In the genomic region with DNA sequence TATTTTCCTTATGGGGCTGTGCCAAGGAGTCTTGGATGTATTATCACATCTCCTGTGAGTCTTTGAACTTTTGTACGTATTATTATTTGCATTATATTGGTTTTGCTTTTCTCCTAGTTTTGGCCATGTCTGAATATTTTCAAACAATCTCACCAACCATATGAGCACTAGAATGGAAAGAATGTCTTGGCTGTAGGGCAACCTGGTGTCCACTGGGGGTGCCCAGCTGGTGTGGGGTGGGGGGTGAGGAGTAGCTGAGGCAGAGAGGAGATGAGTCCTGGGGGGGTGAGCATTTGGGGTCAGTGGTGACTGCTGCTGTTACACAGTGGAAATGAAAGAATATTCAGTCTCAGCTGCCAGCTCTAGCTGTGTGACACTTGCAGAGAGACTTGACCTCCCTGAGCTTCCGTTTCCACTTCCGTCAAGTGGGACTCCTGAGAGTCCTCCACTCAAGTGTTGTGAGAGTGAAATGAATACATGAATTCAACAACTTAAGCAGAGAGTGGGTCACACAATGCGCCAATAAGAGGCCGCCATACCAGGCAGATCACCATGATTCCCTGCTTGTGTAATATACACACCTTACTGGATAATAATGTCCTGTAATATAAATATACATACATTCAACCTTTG, we compare ENCODE assay signal across 20 cellular contexts. TPM values are rescaled to one million over a fixed set of nuclear protein-coding genes. Genes with fewer than 3 reads are reported as not detected.
DNase-seq lines count a peak whose midpoint lies in the region; ATAC-seq and TF ChIP-seq lines count a peak whose summit lies in the region.
"Had no signal": no experiment of that assay in that cellular context is flagged by ENCODE, and none has a peak within 500 bp of the region (broad histone marks: within the 10 kb centered on the region; RNA-seq: fewer than 3 reads in every experiment).

No MANE protein-coding gene starts in this region.

- POLR2A ChIA-PET in activated CD8-positive, alpha-beta T cell treated with anti-CD3 and anti-CD28 coated beads, Interleukin-2, amount 10 ng/mL, durations not matched to agents 7 days and 5 days (lab: Charles Lee): no interaction called here
- POLR2A ChIA-PET in activated CD8-positive, alpha-beta T cell treated with anti-CD3 and anti-CD28 coated beads for 36 hours (lab: Charles Lee): no interaction called here
- POLR2A ChIA-PET in CD4-positive, alpha-beta T cell (lab: Charles Lee): no interaction called here
- POLR2A ChIA-PET in naive thymus-derived CD8-positive, alpha-beta T cell (lab: Charles Lee): interaction anchor here (0.5 kb wide), 1 partner anchor 266 kb away, joined by 3 read pairs; no protein-coding TSS in a partner anchor

- no peak overlapping the region for H3K27ac Mint-ChIP-seq in activated CD8-positive, alpha-beta T cell treated with anti-CD3 and anti-CD28 coated beads, Interleukin-2, amount 10 ng/mL, durations not matched to agents 7 days and 5 days
- no peak overlapping the region for H3K27ac Mint-ChIP-seq in activated CD8-positive, alpha-beta T cell treated with anti-CD3 and anti-CD28 coated beads for 36 hours
- H3K27ac Mint-ChIP-seq in CD4-positive, alpha-beta T cell: no peak overlapping the region
- H3K27ac Mint-ChIP-seq in naive thymus-derived CD8-positive, alpha-beta T cell: no peak overlapping the region

- peaks cover 38% of the 10 kb centered on the region for H3K27me3 Mint-ChIP-seq in activated CD8-positive, alpha-beta T cell treated with anti-CD3 and anti-CD28 coated beads, Interleukin-2, amount 10 ng/mL, durations not matched to agents 7 days and 5 days (ENCODE audit: low read depth)
- peaks cover 19% of the 10 kb centered on the region for H3K27me3 Mint-ChIP-seq in activated CD8-positive, alpha-beta T cell treated with anti-CD3 and anti-CD28 coated beads for 36 hours
- H3K27me3 Mint-ChIP-seq in CD4-positive, alpha-beta T cell: peaks cover 69% of the 10 kb centered on the region
- peaks cover 45 to 89% (median 53%) of the 10 kb centered on the region in 5 donors for H3K27me3 Mint-ChIP-seq in naive thymus-derived CD8-positive, alpha-beta T cell

- no peak for TF ChIP-seq CTCF in activated CD8-positive, alpha-beta T cell treated with anti-CD3 and anti-CD28 coated beads for 36 hours (IDR thresholded peaks at IDR 0.05)
- peak; percentile 5 for TF ChIP-seq CTCF in choroid plexus epithelial cell (conservative IDR thresholded peaks at IDR 0.05; ENCODE audit: low read depth, low read length)
- no peak for TF ChIP-seq CTCF in upper lobe of right lung (IDR thresholded peaks at IDR 0.05)
- TF ChIP-seq CTCF in CD4-positive, alpha-beta T cell (IDR thresholded peaks at IDR 0.05): no peak

- H3K9me3 Mint-ChIP-seq in activated CD8-positive, alpha-beta T cell treated with anti-CD3 and anti-CD28 coated beads, Interleukin-2, amount 10 ng/mL, durations not matched to agents 7 days and 5 days (ENCODE audit: insufficient read depth): no peaks in the 10 kb centered on the region
- no peaks in the 10 kb centered on the region for H3K9me3 Mint-ChIP-seq in activated CD8-positive, alpha-beta T cell treated with anti-CD3 and anti-CD28 coated beads for 36 hours
- no peaks in the 10 kb centered on the region for H3K9me3 Mint-ChIP-seq in CD4-positive, alpha-beta T cell
- H3K9me3 Mint-ChIP-seq in naive thymus-derived CD8-positive, alpha-beta T cell: peaks cover 0 to 6% (median 0%) of the 10 kb centered on the region in 9 donors

- H3K36me3 Mint-ChIP-seq in activated CD8-positive, alpha-beta T cell treated with anti-CD3 and anti-CD28 coated beads, Interleukin-2, amount 10 ng/mL, durations not matched to agents 7 days and 5 days (ENCODE audit: low read depth): no peaks in the 10 kb centered on the region
- H3K36me3 Mint-ChIP-seq in activated CD8-positive, alpha-beta T cell treated with anti-CD3 and anti-CD28 coated beads for 36 hours (ENCODE audit: low read depth): no peaks in the 10 kb centered on the region
- no peaks in the 10 kb centered on the region for H3K36me3 Mint-ChIP-seq in CD4-positive, alpha-beta T cell (ENCODE audit: low read depth)
- H3K36me3 Mint-ChIP-seq in naive thymus-derived CD8-positive, alpha-beta T cell: peaks cover 2 to 7% (median 3%) of the 10 kb centered on the region in 3 donors

- H3K27me3 ChIP-seq in upper lobe of right lung: peaks cover 22% of the 10 kb centered on the region
- H3K27me3 ChIP-seq in CD4-positive, alpha-beta T cell (ENCODE audit: control insufficient read depth, insufficient read depth, low read length): peaks cover 11% of the 10 kb centered on the region
- H3K27me3 ChIP-seq: Peyer's patch had no signal

- no peak for DNase-seq in activated CD8-positive, alpha-beta T cell treated with anti-CD3 and anti-CD28 coated beads, Interleukin-2, amount 10 ng/mL, durations not matched to agents 7 days and 5 days
- DNase-seq in activated CD8-positive, alpha-beta T cell treated with anti-CD3 and anti-CD28 coated beads for 36 hours: no peak
- DNase-seq in NCI-H2029 (lab: John Stamatoyannopoulos, UW) (peak; percentile 78), choroid plexus epithelial cell (ENCODE audit: low read depth) (no peak), upper lobe of right lung (peak; percentile 66), NCI-H510A treated with DMSO at 0.1 percent for 48 hours (lab: John Stamatoyannopoulos, UW) (no peak)
- DNase-seq in CD4-positive, alpha-beta T cell: no peak
- no peak for DNase-seq in naive thymus-derived CD8-positive, alpha-beta T cell
- DNase-seq: COR-L47, DND-41, GDM1, MM.1S, NCI-H1105 treated with DMSO at 0.1 percent for 48 hours, NCI-H2107, NCI-H82, Peyer's patch, SHP77 treated with DMSO at 0.1 percent for 48 hours had no signal

- H3K4me1 Mint-ChIP-seq in activated CD8-positive, alpha-beta T cell treated with anti-CD3 and anti-CD28 coated beads, Interleukin-2, amount 10 ng/mL, durations not matched to agents 7 days and 5 days (ENCODE audit: low read depth): peaks cover 39% of the 10 kb centered on the region
- peaks cover 9% of the 10 kb centered on the region for H3K4me1 Mint-ChIP-seq in activated CD8-positive, alpha-beta T cell treated with anti-CD3 and anti-CD28 coated beads for 36 hours (ENCODE audit: low read depth)
- H3K4me1 Mint-ChIP-seq in CD4-positive, alpha-beta T cell (ENCODE audit: low read depth): peaks cover 26% of the 10 kb centered on the region
- peaks cover 22 to 32% (median 24%) of the 10 kb centered on the region in 4 donors for H3K4me1 Mint-ChIP-seq in naive thymus-derived CD8-positive, alpha-beta T cell

- no peaks in the 10 kb centered on the region for H3K9me3 ChIP-seq in upper lobe of right lung
- no peaks in the 10 kb centered on the region for H3K9me3 ChIP-seq in CD4-positive, alpha-beta T cell (ENCODE audit: control insufficient read depth, low read length)
- H3K9me3 ChIP-seq: A549 had no signal

- no peak overlapping the region for H3K4me3 Mint-ChIP-seq in activated CD8-positive, alpha-beta T cell treated with anti-CD3 and anti-CD28 coated beads, Interleukin-2, amount 10 ng/mL, durations not matched to agents 7 days and 5 days
- H3K4me3 Mint-ChIP-seq in activated CD8-positive, alpha-beta T cell treated with anti-CD3 and anti-CD28 coated beads for 36 hours: no peak overlapping the region
- no peak overlapping the region for H3K4me3 Mint-ChIP-seq in CD4-positive, alpha-beta T cell
- no peak overlapping the region for H3K4me3 Mint-ChIP-seq in naive thymus-derived CD8-positive, alpha-beta T cell

- ATAC-seq in activated CD8-positive, alpha-beta T cell treated with anti-CD3 and anti-CD28 coated beads, Interleukin-2, amount 10 ng/mL, durations not matched to agents 7 days and 5 days: peak; percentile 22
- no peak for ATAC-seq in activated CD8-positive, alpha-beta T cell treated with anti-CD3 and anti-CD28 coated beads for 36 hours
- peak; percentile 74 for ATAC-seq in upper lobe of right lung
- no peak for ATAC-seq in CD4-positive, alpha-beta T cell (ENCODE audit: poor library complexity)
- ATAC-seq in naive thymus-derived CD8-positive, alpha-beta T cell: no peak

- no peaks in the 10 kb centered on the region for H3K4me1 ChIP-seq in upper lobe of right lung
- H3K4me1 ChIP-seq: A549, Peyer's patch had no signal

- intact Hi-C loops in activated CD8-positive, alpha-beta T cell treated with anti-CD3 and anti-CD28 coated beads for 36 hours (cut with micrococcal nuclease): no loop called here
- intact Hi-C loops in upper lobe of right lung (cut with DNase I): no loop called here
- intact Hi-C loops in CD4-positive, alpha-beta T cell (cut with DNase I, micrococcal nuclease): no loop called here

- H3K4me3 ChIP-seq in choroid plexus epithelial cell (ENCODE audit: low read depth, low read length): no peak overlapping the region
- H3K4me3 ChIP-seq in upper lobe of right lung: no peak overlapping the region
- H3K4me3 ChIP-seq: A549, Peyer's patch had no signal

- H3K27ac ChIP-seq in upper lobe of right lung: no peak overlapping the region
- H3K27ac ChIP-seq in CD4-positive, alpha-beta T cell (ENCODE audit: low read depth, low read length): no peak overlapping the region
- H3K27ac ChIP-seq: A549, C4-2B, Peyer's patch had no signal

- H3K36me3 ChIP-seq in upper lobe of right lung: no peaks in the 10 kb centered on the region
- H3K36me3 ChIP-seq: Peyer's patch had no signal

- CTCF ChIA-PET in activated CD8-positive, alpha-beta T cell treated with anti-CD3 and anti-CD28 coated beads, Interleukin-2, amount 10 ng/mL, durations not matched to agents 7 days and 5 days (lab: Charles Lee): interaction anchor here (2.2 to 2.6 kb wide), 2 partner anchors 23 to 24 kb away, joined by 11 read pairs; no protein-coding TSS in a partner anchor
- CTCF ChIA-PET in activated CD8-positive, alpha-beta T cell treated with anti-CD3 and anti-CD28 coated beads for 36 hours (lab: Charles Lee): interaction anchor here (2.9 kb wide), 1 partner anchor 27 kb away, joined by 13 read pairs; no protein-coding TSS in a partner anchor
- CTCF ChIA-PET in CD4-positive, alpha-beta T cell (lab: Charles Lee): interaction anchor here (0.6 kb wide), 1 partner anchor 966 kb away, joined by 3 read pairs; no protein-coding TSS in a partner anchor

RNA-seq across cellular contexts. Expression of a gene that starts 12.7 kb away (rescaled TPM):
- total RNA-seq in activated CD8-positive, alpha-beta T cell treated with anti-CD3 and anti-CD28 coated beads, Interleukin-2, amount 10 ng/mL, durations not matched to agents 7 days and 5 days: not detected
- total RNA-seq in activated CD8-positive, alpha-beta T cell treated with anti-CD3 and anti-CD28 coated beads for 36 hours: not detected
- total RNA-seq in upper lobe of right lung: 2.5 TPM
- not detected for total RNA-seq in CD4-positive, alpha-beta T cell
- not detected for total RNA-seq in naive thymus-derived CD8-positive, alpha-beta T cell
- not detected for polyA plus RNA-seq in naive thymus-derived CD8-positive, alpha-beta T cell
- total RNA-seq: NCI-H460, Peyer's patch had no signal
- polyA plus RNA-seq: A549 had no signal

RNA-seq across cellular contexts. Expression of a gene that starts 31.3 kb away (rescaled TPM):
- total RNA-seq in activated CD8-positive, alpha-beta T cell treated with anti-CD3 and anti-CD28 coated beads, Interleukin-2, amount 10 ng/mL, durations not matched to agents 7 days and 5 days: 10 to 100 TPM; 44.1 to 48.2 TPM
- 1 to 10 TPM; 2.5 to 2.9 TPM for total RNA-seq in activated CD8-positive, alpha-beta T cell treated with anti-CD3 and anti-CD28 coated beads for 36 hours
- 37.0 TPM for total RNA-seq in upper lobe of right lung
- 1 to 10 TPM; 7.7 to 8.0 TPM for total RNA-seq in CD4-positive, alpha-beta T cell
- 1 to 10 TPM; 2.8 to 3.1 TPM for total RNA-seq in naive thymus-derived CD8-positive, alpha-beta T cell
- under 1 TPM in 2 of 3 donors, not detected in 1; 0.39 to 0.64 TPM for polyA plus RNA-seq in naive thymus-derived CD8-positive, alpha-beta T cell
- total RNA-seq: NCI-H460 had no signal
- polyA plus RNA-seq: A549 had no signal

RNA-seq across cellular contexts. Expression of a gene that starts 53.6 kb away (rescaled TPM):
- total RNA-seq in activated CD8-positive, alpha-beta T cell treated with anti-CD3 and anti-CD28 coated beads, Interleukin-2, amount 10 ng/mL, durations not matched to agents 7 days and 5 days: 10 to 100 TPM; 26.5 to 27.2 TPM
- total RNA-seq in activated CD8-positive, alpha-beta T cell treated with anti-CD3 and anti-CD28 coated beads for 36 hours: 10 to 100 TPM; 20.0 to 21.9 TPM
- 21.5 TPM for total RNA-seq in upper lobe of right lung
- total RNA-seq in CD4-positive, alpha-beta T cell: 10 to 100 TPM; 10.2 to 10.9 TPM
- 10 to 100 TPM; 29.0 to 30.3 TPM for total RNA-seq in naive thymus-derived CD8-positive, alpha-beta T cell
- 1 to 10 TPM; 8.1 to 10.0 (median 9.1) TPM for polyA plus RNA-seq in naive thymus-derived CD8-positive, alpha-beta T cell

Comparison
In these comparisons a context has a peak if more than half of its experiments do, and no peak if none do; other contexts are left out.
1. ATAC-seq: peak in activated CD8-positive, alpha-beta T cell treated with anti-CD3 and anti-CD28 coated beads, Interleukin-2, amount 10 ng/mL, durations not matched to agents 7 days and 5 days (single experiment) and upper lobe of right lung (single experiment); none in activated CD8-positive, alpha-beta T cell treated with anti-CD3 and anti-CD28 coated beads for 36 hours (single experiment), CD4-positive, alpha-beta T cell (single experiment) and naive thymus-derived CD8-positive, alpha-beta T cell (0 of 2).
2. DNase-seq: peak in NCI-H2029 (single experiment) and upper lobe of right lung (single experiment); none in activated CD8-positive, alpha-beta T cell treated with anti-CD3 and anti-CD28 coated beads, Interleukin-2, amount 10 ng/mL, durations not matched to agents 7 days and 5 days (single experiment), activated CD8-positive, alpha-beta T cell treated with anti-CD3 and anti-CD28 coated beads for 36 hours (single experiment), choroid plexus epithelial cell (single experiment), NCI-H510A treated with DMSO at 0.1 percent for 48 hours (single experiment), CD4-positive, alpha-beta T cell (0 of 10) and naive thymus-derived CD8-positive, alpha-beta T cell (0 of 10).